Comparison of ENCODE assay signal across 1 cellular context in genomic region chr15:70142322-70143191, GRCh38.
A peak's percentile ranks its signal among the peaks of the same experiment; 100 is the strongest.
TF ChIP-seq lines count a peak whose summit lies in the region.

No MANE protein-coding gene starts in this region.

TF ChIP-seq in SK-N-SH, 30 proteins besides CTCF, POLR2A, EP300 and RAD21 (continued from another document):
- TF ChIP-seq NFIC (IDR thresholded peaks at IDR 0.05; ENCODE audit: borderline replicate concordance) (no peak), PBX3 (IDR thresholded peaks at IDR 0.05) (no peak; the same call in 1 of the 2 replicates), IRF3 (IDR thresholded peaks at IDR 0.05; ENCODE audit: low read depth, low read length) (no peak), USF1 (IDR thresholded peaks at IDR 0.05; ENCODE audit: borderline replicate concordance, low read depth) (no peak), RXRA (IDR thresholded peaks at IDR 0.05; ENCODE audit: borderline replicate concordance, low read depth) (peak; percentile 60; the same call in 1 of the 2 replicates), TAF1 (IDR thresholded peaks at IDR 0.05; ENCODE audit: borderline replicate concordance, low read depth, low read length) (no peak)
